Comparison of ENCODE assay signal across 8 cellular contexts in the genomic region with DNA sequence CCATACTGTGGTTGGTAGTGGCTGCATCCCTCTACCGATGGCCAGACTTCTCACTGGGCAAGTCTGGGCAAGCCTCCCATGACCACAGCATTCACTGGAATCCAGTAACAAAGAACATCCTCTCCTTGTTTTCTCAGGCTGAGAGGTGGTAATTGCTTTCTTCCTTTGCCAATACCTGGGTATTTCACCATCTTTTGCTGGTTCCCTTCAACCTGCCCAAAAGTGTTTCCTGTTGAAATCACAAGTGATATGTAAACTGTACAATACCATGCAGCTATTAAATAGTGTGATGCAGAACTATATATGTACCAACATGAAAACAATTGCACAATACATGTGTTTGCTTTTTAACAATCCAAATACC. TPM values are rescaled to one million over a fixed set of nuclear protein-coding genes. Genes with fewer than 3 reads are reported as not detected.
DNase-seq lines count a peak whose midpoint lies in the region; ATAC-seq, FAIRE-seq and TF ChIP-seq lines count a peak whose summit lies in the region.

A gene (minus strand): TSS at position 55 of the 364 bp plus-strand sequence. CDS start 42,240 bp downstream, outside the sequence.

- H4K8ac ChIP-seq in mesenchymal stem cell (ENCODE audit: low read length) = no peak within 1 kb of the TSS

- 12% methylated on average over 1 of the region's 1 CpG for WGBS in mesenchymal stem cell

- no peak within 1 kb of the TSS for H3K23ac ChIP-seq in mesenchymal stem cell (ENCODE audit: low read length in 2 of 2)

- H3K18ac ChIP-seq in mesenchymal stem cell (ENCODE audit: low read depth in 1 of 2, low read length in 2 of 2) = peak within 1 kb of the TSS; percentile 54 to 73

- no peaks in the 10 kb centered on the region for H3K4me1 ChIP-seq in mesenchymal stem cell (ENCODE audit: control insufficient read depth, insufficient read depth, low read depth, low read length)

- peak within 1 kb of the TSS; percentile 31 for H2AK5ac ChIP-seq in mesenchymal stem cell (ENCODE audit: low read length, severe bottlenecking)

- ATAC-seq in HG03025 (IDR thresholded peaks at IDR 0.05; ENCODE audit: low FRiP score, unreplicated experiment) (no peak), HG02678 (IDR thresholded peaks at IDR 0.05; ENCODE audit: unreplicated experiment) (no peak)

- H3K79me1 ChIP-seq in mesenchymal stem cell (replicated peaks; ENCODE audit: low read length, poor library complexity, severe bottlenecking) = no peaks in the 10 kb centered on the region

- H2BK120ac ChIP-seq in mesenchymal stem cell (ENCODE audit: low read depth, low read length) = peak within 1 kb of the TSS; percentile 86

- no peak within 1 kb of the TSS for H2AFZ ChIP-seq in mesenchymal stem cell (ENCODE audit: low read depth, low read length)

- no peaks in the 10 kb centered on the region for H3K27me3 ChIP-seq in bronchial epithelial cell (ENCODE audit: control insufficient read depth, insufficient read depth, low read length)
- no peaks in the 10 kb centered on the region for H3K27me3 ChIP-seq in mesenchymal stem cell (ENCODE audit: control insufficient read depth in 1 of 2, insufficient read depth in 1 of 2, low read length in 2 of 2)

- H2BK12ac ChIP-seq in mesenchymal stem cell (ENCODE audit: low read length in 2 of 2) = peak within 1 kb of the TSS; percentile 20 to 23

- peak within 1 kb of the TSS; percentile 62 for H3K27ac ChIP-seq in mesenchymal stem cell (ENCODE audit: low read length, poor library complexity, severe bottlenecking)

- FAIRE-seq in bronchial epithelial cell (lab: Jason Lieb, UNC) = peak; percentile 98

- H2BK15ac ChIP-seq in mesenchymal stem cell (ENCODE audit: low read depth, poor library complexity, severe bottlenecking) = no peak within 1 kb of the TSS

- no peak for TF ChIP-seq CTCF in bronchial epithelial cell (IDR thresholded peaks at IDR 0.05; ENCODE audit: insufficient read depth, low read length, severe bottlenecking)

- peak within 1 kb of the TSS; percentile 40 for H3K4me3 ChIP-seq in bronchial epithelial cell (ENCODE audit: low read depth, low read length)
- peak within 1 kb of the TSS in 1 of 2 experiments; percentile 80 for H3K4me3 ChIP-seq in mesenchymal stem cell (ENCODE audit: insufficient read depth in 1 of 2, low read depth in 1 of 2, low read length in 2 of 2)

- no peaks in the 10 kb centered on the region for H3K9me3 ChIP-seq in mesenchymal stem cell (ENCODE audit: control insufficient read depth, low read length)

- intact Hi-C loops in posterior cingulate gyrus (cut with DNase I) = no loop called here

- peak within 1 kb of the TSS; percentile 12 for H3K4me2 ChIP-seq in mesenchymal stem cell (ENCODE audit: low read length, poor library complexity, severe bottlenecking)

- H2BK5ac ChIP-seq in mesenchymal stem cell (ENCODE audit: low read depth, low read length, poor library complexity, severe bottlenecking) = peak within 1 kb of the TSS; percentile 45

- H3K9ac ChIP-seq in mesenchymal stem cell (ENCODE audit: low read length) = peak within 1 kb of the TSS; percentile 96

- H3K14ac ChIP-seq in mesenchymal stem cell (ENCODE audit: low read length in 2 of 2) = no peak within 1 kb of the TSS

- peak; percentile 77 for DNase-seq in DMS153 treated with DMSO at 0.1 percent for 48 hours (lab: John Stamatoyannopoulos, UW; ENCODE audit: unreplicated experiment)
- DNase-seq in NCI-H1105 treated with DMSO at 0.1 percent for 48 hours (lab: John Stamatoyannopoulos, UW) = peak; percentile 79
- peak; percentile 98 for DNase-seq in bronchial epithelial cell (ENCODE audit: low read depth)
- DNase-seq in mesenchymal stem cell = peak; percentile 73
- no peak for DNase-seq in anterior cingulate cortex (lab: John Stamatoyannopoulos, UW)
- no peak for DNase-seq in posterior cingulate gyrus

- H3K36me3 ChIP-seq in bronchial epithelial cell (ENCODE audit: control insufficient read depth, insufficient read depth, low read length) (no peaks in the 10 kb centered on the region), mesenchymal stem cell (ENCODE audit: control insufficient read depth in 1 of 2, insufficient read depth in 2 of 2, low read depth in 1 of 2, low read length in 2 of 2) (no peaks in the 10 kb centered on the region)

- H3K4ac ChIP-seq in mesenchymal stem cell (ENCODE audit: low read depth in 1 of 2, low read length in 2 of 2) = no peak within 1 kb of the TSS

- no peak within 1 kb of the TSS for H4K91ac ChIP-seq in mesenchymal stem cell (ENCODE audit: low read length)

RNA-seq across cellular contexts. Expression of the gene that starts here (rescaled TPM):
- total RNA-seq in bronchial epithelial cell = 1.8 and 2.6 TPM in 2 replicates
- 7.8 TPM for polyA plus RNA-seq in mesenchymal stem cell (2013, experiment 1 of 2)
- polyA plus RNA-seq in mesenchymal stem cell (2013, experiment 2 of 2) = 8.5 TPM

Comparison
In these comparisons a context has a peak if more than half of its experiments do, and no peak if none do; other contexts are left out.
1. DNase-seq: peak in DMS153 treated with DMSO at 0.1 percent for 48 hours (single experiment), NCI-H1105 treated with DMSO at 0.1 percent for 48 hours (single experiment), bronchial epithelial cell (single experiment) and mesenchymal stem cell (single experiment); none in anterior cingulate cortex (0 of 58) and posterior cingulate gyrus (0 of 10).